Comparison of ENCODE assay signal across 14 cellular contexts in genomic region chr15:38061856-38062649, GRCh38.
"Had no signal": no experiment of that assay in that cellular context is flagged by ENCODE, and none has a peak within 500 bp of the region (broad histone marks: within the 10 kb centered on the region; RNA-seq: fewer than 3 reads in every experiment).

No MANE protein-coding gene starts in this region.

- ATAC-seq: activated CD4-positive, alpha-beta T cell treated with anti-CD3 and anti-CD28 coated beads for 36 hours; activated CD8-positive, alpha-beta T cell treated with anti-CD3 and anti-CD28 coated beads for 36 hours; activated naive CD8-positive, alpha-beta T cell treated with anti-CD3 and anti-CD28 coated beads, Interleukin-2, amount 50 U/mL, for 24 hours; left colon had no signal

- H3K9me3 Mint-ChIP-seq: activated CD8-positive, alpha-beta T cell treated with anti-CD3 and anti-CD28 coated beads for 36 hours; activated naive CD8-positive, alpha-beta T cell treated with anti-CD3 and anti-CD28 coated beads, Interleukin-2, amount 50 U/mL, for 24 hours; activated T-helper 1 cell treated with anti-CD3 and anti-CD28 coated beads, Interleukin-12 subunit alpha, Interleukin-12 subunit beta, Interleukin-2, Interleukin-4 antibody, amounts not matched to agents 30 ng/mL and 10 ng/mL and 1 ng/mL, durations not matched to agents 14 hours and 24 hours and 36 hours; endodermal cell; nephron progenitor cell had no signal

- H3K4me3 Mint-ChIP-seq: activated CD4-positive, alpha-beta T cell treated with anti-CD3 and anti-CD28 coated beads for 36 hours; activated CD8-positive, alpha-beta T cell treated with anti-CD3 and anti-CD28 coated beads for 36 hours; activated naive CD8-positive, alpha-beta T cell treated with anti-CD3 and anti-CD28 coated beads, Interleukin-2, amount 50 U/mL, for 24 hours; activated T-helper 1 cell treated with anti-CD3 and anti-CD28 coated beads, Interleukin-12 subunit alpha, Interleukin-12 subunit beta, Interleukin-2, Interleukin-4 antibody, amounts not matched to agents 30 ng/mL and 10 ng/mL and 1 ng/mL, durations not matched to agents 14 hours and 24 hours and 36 hours; endodermal cell; nephron progenitor cell had no signal

- H3K4me3 ChIP-seq: ovary, thyroid gland had no signal

- DNase-seq: activated CD4-positive, alpha-beta T cell treated with anti-CD3 and anti-CD28 coated beads for 36 hours; activated CD8-positive, alpha-beta memory T cell treated with anti-CD3 and anti-CD28 coated beads, Interleukin-2, amount 50 U/mL, for 4 hours; activated CD8-positive, alpha-beta T cell treated with anti-CD3 and anti-CD28 coated beads for 36 hours; activated naive CD4-positive, alpha-beta T cell treated with Interleukin-2 at 50 U/mL for 16 hours; activated naive CD8-positive, alpha-beta T cell treated with anti-CD3 and anti-CD28 coated beads, Interleukin-2, amount 50 U/mL, for 24 hours; central memory CD4-positive, alpha-beta T cell; endodermal cell; erythroblast; left colon; nephron progenitor cell; ovary; T1000; thyroid gland had no signal

- H3K27ac Mint-ChIP-seq: activated CD4-positive, alpha-beta T cell treated with anti-CD3 and anti-CD28 coated beads for 36 hours; activated CD8-positive, alpha-beta T cell treated with anti-CD3 and anti-CD28 coated beads for 36 hours; activated naive CD8-positive, alpha-beta T cell treated with anti-CD3 and anti-CD28 coated beads, Interleukin-2, amount 50 U/mL, for 24 hours; activated T-helper 1 cell treated with anti-CD3 and anti-CD28 coated beads, Interleukin-12 subunit alpha, Interleukin-12 subunit beta, Interleukin-2, Interleukin-4 antibody, amounts not matched to agents 30 ng/mL and 10 ng/mL and 1 ng/mL, durations not matched to agents 14 hours and 24 hours and 36 hours; endodermal cell; nephron progenitor cell had no signal
